Comparison of ENCODE assay signal across 1 cellular context in genomic region chr2:23628926-23629325, GRCh38.
TF ChIP-seq lines count a peak whose summit lies in the region.

No MANE protein-coding gene starts in this region.

TF ChIP-seq in WTC11, 78 proteins besides CTCF, POLR2A, EP300 and RAD21 (continued from another document):
- TF ChIP-seq ARID4B (CRISPR knock-in tag; IDR thresholded peaks at IDR 0.05; ENCODE audit: borderline replicate concordance): no peak
- TF ChIP-seq ELF4 (CRISPR knock-in tag; IDR thresholded peaks at IDR 0.05; ENCODE audit: low read depth): no peak
- no peak for TF ChIP-seq MXD4 (CRISPR knock-in tag; IDR thresholded peaks at IDR 0.05; ENCODE audit: borderline replicate concordance)
- no peak for TF ChIP-seq NR1H2 (CRISPR knock-in tag; IDR thresholded peaks at IDR 0.05)
- no peak for TF ChIP-seq ZNF396 (CRISPR knock-in tag; IDR thresholded peaks at IDR 0.05; ENCODE audit: borderline replicate concordance)
